ENCODE assay signal across 7 cellular contexts in the genomic region with DNA sequence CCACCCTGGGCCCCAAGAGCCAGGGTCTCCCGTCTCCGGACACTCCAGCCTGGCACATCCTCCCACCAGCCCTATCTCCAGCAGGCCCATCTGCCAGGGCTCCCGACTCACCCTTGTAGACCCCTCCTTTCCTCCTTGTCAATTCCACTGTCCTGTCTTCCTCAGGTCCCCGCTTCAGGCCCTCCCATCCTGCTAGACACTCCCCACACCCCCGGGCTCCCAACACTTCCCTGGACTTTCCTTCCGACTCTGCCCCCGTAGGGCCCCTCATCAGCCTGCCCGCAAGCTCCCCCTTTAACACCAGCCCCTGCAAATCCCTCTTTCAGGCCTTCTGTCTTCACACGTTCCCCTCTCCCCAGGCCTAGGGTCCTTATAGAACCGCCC. TPM values are rescaled to one million over a fixed set of nuclear protein-coding genes. Genes with fewer than 3 reads are reported as not detected.
DNase-seq lines count a peak whose midpoint lies in the region; ATAC-seq and TF ChIP-seq lines count a peak whose summit lies in the region.
"Had no signal": no experiment of that assay in that cellular context is flagged by ENCODE, and none has a peak within 500 bp of the region (broad histone marks: within the 10 kb centered on the region; RNA-seq: fewer than 3 reads in every experiment).

No MANE protein-coding gene starts in this region.

- H3K36me3 ChIP-seq in HUES6 (ENCODE audit: control insufficient read depth, insufficient read depth, low read length): peaks cover 26% of the 10 kb centered on the region
- H3K36me3 ChIP-seq in mammary epithelial cell (ENCODE audit: insufficient read depth, low read length): no peaks in the 10 kb centered on the region
- peaks cover 0 to 19% of the 10 kb centered on the region in 2 donors for H3K36me3 ChIP-seq in psoas muscle (ENCODE audit: insufficient read depth in 1 of 2, low read depth in 1 of 2)

- intact Hi-C loops in mammary epithelial cell (cut with micrococcal nuclease): no loop called here
- intact Hi-C loops in psoas muscle (cut with DNase I): no loop called here

- peak overlapping the region; percentile 17 for H3K9ac ChIP-seq in HUES6 (ENCODE audit: low read length)
- H3K9ac ChIP-seq in mammary epithelial cell (ENCODE audit: insufficient read depth, low read length): no peak overlapping the region

- H3K4me2 ChIP-seq in mammary epithelial cell (ENCODE audit: insufficient read depth, low read depth, low read length): peak overlapping the region; percentile 83

- H3K27me3 ChIP-seq in HUES6 (ENCODE audit: control insufficient read depth, insufficient read depth, low read length) (no peaks in the 10 kb centered on the region), mammary epithelial cell (ENCODE audit: insufficient read depth, low read length) (no peaks in the 10 kb centered on the region), psoas muscle (ENCODE audit: insufficient read depth in 3 of 3, low read length in 2 of 3) (no peaks in the 10 kb centered on the region)

- ATAC-seq in psoas muscle: no peak

- H3K4me3 ChIP-seq in HUES6 (ENCODE audit: low read depth, low read length): peak overlapping the region; percentile 78
- peak overlapping the region; percentile 37 to 57 (median 55) for H3K4me3 ChIP-seq in mammary epithelial cell (replicated peaks in 1 of 3; ENCODE audit: insufficient read depth in 1 of 3, low read depth in 2 of 3, low read length in 3 of 3)
- peak overlapping the region; percentile 72 for H3K4me3 ChIP-seq in psoas muscle

- peaks cover 10% of the 10 kb centered on the region for H3K79me2 ChIP-seq in mammary epithelial cell (ENCODE audit: insufficient read depth, low read length)

- WGBS in mammary epithelial cell (ENCODE audit: low coverage, missing lambda C conversion rate): 80% methylated on average over 2 of the region's 10 CpGs
- WGBS in psoas muscle, 3 donors: 31 to 50% (median 48%) methylated on average over 5 to 10 of the region's 10 CpGs

- H3K27ac ChIP-seq in HUES6 (ENCODE audit: low read depth, low read length) (no peak overlapping the region), mammary epithelial cell (ENCODE audit: insufficient read depth, low read depth, low read length) (no peak overlapping the region), psoas muscle (no peak overlapping the region)

- H3K9me3 ChIP-seq in HUES6 (ENCODE audit: control insufficient read depth, insufficient read depth, low read depth, low read length) (peaks cover 18% of the 10 kb centered on the region; the same call in 1 of the 2 replicates), mammary epithelial cell (replicated peaks; ENCODE audit: insufficient read depth, low read length) (no peaks in the 10 kb centered on the region), psoas muscle (no peaks in the 10 kb centered on the region)

- peak overlapping the region; percentile 7 for H2AFZ ChIP-seq in mammary epithelial cell (ENCODE audit: low read depth, low read length)

- H4K20me1 ChIP-seq in mammary epithelial cell (ENCODE audit: insufficient read depth, low read length): no peaks in the 10 kb centered on the region

- in situ Hi-C loops in mammary epithelial cell (cut with MboI; ENCODE audit: low sequenced_read_pairs in 2 of 2): no loop called here

- dilution Hi-C loops in mammary epithelial cell (cut with HindIII; ENCODE audit: low sequenced_read_pairs): no loop called here

- no peak for DNase-seq in mammary epithelial cell
- no peak for DNase-seq in psoas muscle
- DNase-seq in UCSD-AML1 (lab: John Stamatoyannopoulos, UW; ENCODE audit: unreplicated experiment): no peak
- no peak for DNase-seq in stimulated activated CD4-positive, alpha-beta T cell treated with anti-CD3 and anti-CD28 coated beads, Interleukin-4, amount 100 ng/mL, for 4 hours
- no peak for DNase-seq in activated CD4-positive, alpha-beta T cell treated with anti-CD3 and anti-CD28 coated beads for 4 hours
- DNase-seq: effector CD4-positive, alpha-beta T cell had no signal

- no TSS peak for BruUV-seq in mammary epithelial cell (replicated peaks; lab: Mats Ljungman, UMichigan)

- CTCF ChIA-PET in mammary epithelial cell (lab: Charles Lee; ENCODE audit: low non-redundant PET): no interaction called here

- peaks cover 6% of the 10 kb centered on the region; the same call in 1 of the 2 replicates for H3K4me1 ChIP-seq in HUES6 (ENCODE audit: control insufficient read depth, insufficient read depth, low read length)
- peaks cover 11% of the 10 kb centered on the region for H3K4me1 ChIP-seq in mammary epithelial cell (ENCODE audit: insufficient read depth, low read length)
- H3K4me1 ChIP-seq in psoas muscle: peaks cover 4% of the 10 kb centered on the region

- TF ChIP-seq CTCF in mammary epithelial cell (conservative IDR thresholded peaks at IDR 0.05 in 1 of 2, IDR thresholded peaks at IDR 0.05 in 1 of 2; ENCODE audit: extremely low read depth in 1 of 2, insufficient read depth in 1 of 2, low read depth in 1 of 2, low read length in 2 of 2): no peak
- no peak for TF ChIP-seq CTCF in psoas muscle (IDR thresholded peaks at IDR 0.05)

RNA-seq across cellular contexts. Expression of gene PRAF2, which starts 1.1 kb away (rescaled TPM):
- total RNA-seq in mammary epithelial cell (10 to 100 TPM in 1 of 2 donors, 1 to 10 TPM in 1; 8.2 to 27.7 TPM), psoas muscle (1 to 10 TPM; 4.3 to 9.1 (median 6.6) TPM)
- polyA plus RNA-seq in mammary epithelial cell (17.5 TPM), psoas muscle (10 to 100 TPM in 2 of 3 donors, 1 to 10 TPM in 1; 9.7 to 12.5 (median 11.4) TPM)
- 30.2 TPM for polyA minus RNA-seq in mammary epithelial cell

RNA-seq across cellular contexts. Expression of gene WDR45, which starts 7.0 kb away (rescaled TPM):
- total RNA-seq in mammary epithelial cell: 10 to 100 TPM; 53.3 to 55.0 TPM
- 61.4 TPM for polyA plus RNA-seq in mammary epithelial cell
- 41.2 TPM for polyA minus RNA-seq in mammary epithelial cell
- total RNA-seq in psoas muscle: 10 to 100 TPM; 67.3 to 85.7 (median 75.0) TPM
- polyA plus RNA-seq in psoas muscle: 100 to 1,000 TPM in 1 of 3 donors, 10 to 100 TPM in 2; 93.2 to 102 (median 99.4) TPM

RNA-seq across cellular contexts. Expression of gene CCDC120, which starts 13.9 kb away (rescaled TPM):
- 10 to 100 TPM in 1 of 2 donors, 1 to 10 TPM in 1; 8.3 to 26.1 TPM for total RNA-seq in mammary epithelial cell
- 12.6 TPM for polyA plus RNA-seq in mammary epithelial cell
- 20.5 TPM for polyA minus RNA-seq in mammary epithelial cell
- 1 to 10 TPM in 2 of 4 donors, under 1 TPM in 2; 0.76 to 1.2 (median 0.95) TPM for total RNA-seq in psoas muscle
- under 1 TPM; 0.40 to 0.48 (median 0.43) TPM for polyA plus RNA-seq in psoas muscle

RNA-seq across cellular contexts. Expression of gene TFE3, which starts 29.5 kb away (rescaled TPM):
- total RNA-seq in mammary epithelial cell (10 to 100 TPM; 30.5 to 61.1 TPM), psoas muscle (10 to 100 TPM; 18.1 to 46.5 (median 30.4) TPM)
- polyA plus RNA-seq in mammary epithelial cell (13.8 TPM), psoas muscle (10 to 100 TPM; 16.9 to 55.2 (median 32.3) TPM)
- 21.4 TPM for polyA minus RNA-seq in mammary epithelial cell

RNA-seq across cellular contexts. Expression of gene GPKOW, which starts 50.8 kb away (rescaled TPM):
- 10 to 100 TPM; 12.8 to 18.7 TPM for total RNA-seq in mammary epithelial cell
- polyA plus RNA-seq in mammary epithelial cell: 18.8 TPM
- 10.1 TPM for polyA minus RNA-seq in mammary epithelial cell
- total RNA-seq in psoas muscle: 10 to 100 TPM; 26.7 to 28.8 (median 27.7) TPM
- 10 to 100 TPM; 25.9 to 29.4 (median 26.9) TPM for polyA plus RNA-seq in psoas muscle

Comparison
In these comparisons a context has a peak if more than half of its experiments do, and no peak if none do; other contexts are left out.
1. RNA of gene CCDC120, which starts 13.9 kb away (total RNA-seq): 8.3 to 26.1 TPM in mammary epithelial cell; 0.76 to 1.2 TPM in psoas muscle; every median in the first group is over 4 times any median in the second.
2. Peak in every context shown above with its lines, with median percentiles within 50 percentile points of each other: H3K4me3 ChIP-seq.